ENCODE assay signal across 8 cellular contexts in genomic region chr6:35497571-35498406, GRCh38. TPM values are rescaled to one million over a fixed set of nuclear protein-coding genes. Genes with fewer than 3 reads are reported as not detected.
A peak's percentile ranks its signal among the peaks of the same experiment; 100 is the strongest.
DNase-seq lines count a peak whose midpoint lies in the region; ATAC-seq and TF ChIP-seq lines count a peak whose summit lies in the region.

No MANE protein-coding gene starts in this region.

- intact Hi-C loops in left ventricle myocardium inferior (cut with micrococcal nuclease) (no loop called here), sciatic nerve (cut with DNase I) (no loop called here)

- TF ChIP-seq CTCF in left ventricle myocardium inferior (IDR thresholded peaks at IDR 0.05; ENCODE audit: borderline replicate concordance): no peak

- no peaks in the 10 kb centered on the region for H3K9me3 ChIP-seq in left ventricle myocardium inferior (replicated peaks)

- 4 to 7% (median 4%) methylated on average over 71 to 76 of the region's 76 CpGs for WGBS in adipose tissue, 3 donors

- peak overlapping the region; percentile 85 for H3K4me3 ChIP-seq in left ventricle myocardium inferior

- H3K4me1 ChIP-seq in left ventricle myocardium inferior: peaks cover 66% of the 10 kb centered on the region

- peaks cover 31% of the 10 kb centered on the region for H3K27me3 ChIP-seq in left ventricle myocardium inferior (ENCODE audit: low read depth)

- DNase-seq in NCI-H1417 (lab: John Stamatoyannopoulos, UW) (peak in 2 of 3 experiments; percentile 32), NCI-H1417 treated with DMSO at 0.1 percent for 48 hours (lab: John Stamatoyannopoulos, UW) (no peak), RPMI7951 (ENCODE audit: low read depth) (peak; percentile 84), left ventricle myocardium inferior (peak; percentile 83), sciatic nerve (ENCODE audit: low spot score) (peak; percentile 82), cortex of kidney (lab: John Stamatoyannopoulos, UW) (no peak)

- H3K36me3 ChIP-seq in left ventricle myocardium inferior: no peaks in the 10 kb centered on the region

- peak overlapping the region; percentile 76 for H3K27ac ChIP-seq in adipose tissue (ENCODE audit: low read depth, low read length)
- peak overlapping the region; percentile 96 for H3K27ac ChIP-seq in left ventricle myocardium inferior (replicated peaks)

- ATAC-seq in sciatic nerve (peak; percentile 70), HG02870 (IDR thresholded peaks at IDR 0.05; ENCODE audit: unreplicated experiment) (no peak)

RNA-seq across cellular contexts. Expression of gene TEAD3, which starts 0.9 kb away (rescaled TPM):
- 5.6 and 6.1 TPM in 2 replicates for total RNA-seq in RPMI7951 (2014; rRNA removed; shearing (Covaris generic))
- 10 to 100 TPM in 2 of 3 donors, 1 to 10 TPM in 1; 4.7 to 18.7 (median 16.0) TPM for polyA plus RNA-seq in adipose tissue
- total RNA-seq in left ventricle myocardium inferior (28.0 TPM), sciatic nerve (20.5 TPM)

RNA-seq across cellular contexts. Expression of gene TULP1, which starts 14.9 kb away (rescaled TPM):
- total RNA-seq in RPMI7951 (2014; rRNA removed; shearing (Covaris generic)): not detected in 2 replicates
- under 1 TPM in 2 of 3 donors, not detected in 1; 0.13 to 0.22 TPM for polyA plus RNA-seq in adipose tissue
- total RNA-seq in left ventricle myocardium inferior: not detected
- total RNA-seq in sciatic nerve: not detected

RNA-seq across cellular contexts. Expression of gene RPL10A, which starts 29.6 kb away (rescaled TPM):
- 1,385 and 1,626 TPM in 2 replicates for total RNA-seq in RPMI7951 (2014; rRNA removed; shearing (Covaris generic))
- polyA plus RNA-seq in adipose tissue: 1,000 to 10,000 TPM; 1,589 to 2,638 (median 2,305) TPM
- 552 TPM for total RNA-seq in left ventricle myocardium inferior
- 813 TPM for total RNA-seq in sciatic nerve

RNA-seq across cellular contexts. Expression of gene FANCE, which starts 45.7 kb away (rescaled TPM):
- 6.0 and 7.0 TPM in 2 replicates for total RNA-seq in RPMI7951 (2014; rRNA removed; shearing (Covaris generic))
- 1 to 10 TPM; 2.9 to 4.3 (median 4.2) TPM for polyA plus RNA-seq in adipose tissue
- total RNA-seq in left ventricle myocardium inferior (3.7 TPM), sciatic nerve (6.4 TPM)

Comparison
In these comparisons a context has a peak if more than half of its experiments do, and no peak if none do; other contexts are left out.
1. DNase-seq: peak in NCI-H1417 (2 of 3), RPMI7951 (single experiment), left ventricle myocardium inferior (single experiment) and sciatic nerve (single experiment); none in NCI-H1417 treated with DMSO at 0.1 percent for 48 hours (single experiment) and cortex of kidney (single experiment).